8 cellular contexts compared by ENCODE assay signal in genomic region chr15:64989331-64990167, GRCh38. TPM values are rescaled to one million over a fixed set of nuclear protein-coding genes. Genes with fewer than 3 reads are reported as not detected.
DNase-seq lines count a peak whose midpoint lies in the region; ATAC-seq and TF ChIP-seq lines count a peak whose summit lies in the region.

A gene with protein sequence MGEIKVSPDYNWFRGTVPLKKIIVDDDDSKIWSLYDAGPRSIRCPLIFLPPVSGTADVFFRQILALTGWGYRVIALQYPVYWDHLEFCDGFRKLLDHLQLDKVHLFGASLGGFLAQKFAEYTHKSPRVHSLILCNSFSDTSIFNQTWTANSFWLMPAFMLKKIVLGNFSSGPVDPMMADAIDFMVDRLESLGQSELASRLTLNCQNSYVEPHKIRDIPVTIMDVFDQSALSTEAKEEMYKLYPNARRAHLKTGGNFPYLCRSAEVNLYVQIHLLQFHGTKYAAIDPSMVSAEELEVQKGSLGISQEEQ (minus strand): TSS chr15:64989914. CDS start chr15:64983569, 6,345 bp downstream.

- H3K9me3 ChIP-seq in lung (ENCODE audit: control insufficient read depth in 2 of 2, insufficient read depth in 1 of 2, low read length in 1 of 2), result no peaks in the 10 kb centered on the region

- peak within 1 kb of the TSS; percentile 91 to 98 for H3K27ac ChIP-seq in lung (ENCODE audit: low read depth in 1 of 2, low read length in 1 of 2)

- ATAC-seq in lung (ENCODE audit: insufficient read depth, low FRiP score), result peak; percentile 96

- TF ChIP-seq CTCF in GM20000 (IDR thresholded peaks at IDR 0.05; ENCODE audit: extremely low read depth, missing control alignments) (no peak), lung (IDR thresholded peaks at IDR 0.05; ENCODE audit: control extremely low read depth, extremely low read depth) (no peak)

- 1% methylated on average over 64 to 78 of the region's 78 CpGs for WGBS in lung, 2 donors

- no peaks in the 10 kb centered on the region for H3K27me3 ChIP-seq in lung (ENCODE audit: control insufficient read depth, insufficient read depth)

- peak within 1 kb of the TSS; percentile 91 for H3K4me3 ChIP-seq in lung

- peaks cover 0 to 5% of the 10 kb centered on the region in 2 donors for H3K4me1 ChIP-seq in lung (ENCODE audit: control insufficient read depth in 2 of 2, insufficient read depth in 2 of 2, low read length in 2 of 2)

- H3K36me3 ChIP-seq in lung (ENCODE audit: control insufficient read depth in 2 of 2, insufficient read depth in 2 of 2, low read length in 2 of 2), result no peaks in the 10 kb centered on the region

- DNase-seq in CMK (ENCODE audit: low read depth), result peak; percentile 76
- DNase-seq in GM20000 (ENCODE audit: low spot score), result peak; percentile 97
- peak; percentile 61 for DNase-seq in HS-5 (ENCODE audit: low read depth)
- peak; percentile 18 for DNase-seq in NK-92 (lab: John Stamatoyannopoulos, UW; ENCODE audit: unreplicated experiment)
- DNase-seq in activated CD8-positive, alpha-beta memory T cell treated with anti-CD3 and anti-CD28 coated beads for 1 hour (ENCODE audit: extremely low read depth in 1 of 2, low read depth in 1 of 2), result peak; percentile 61 to 87
- DNase-seq in effector CD4-positive, alpha-beta T cell, result peak; percentile 87
- peak; percentile 94 for DNase-seq in lung (ENCODE audit: low spot score)
- DNase-seq in stimulated activated CD4-positive, alpha-beta T cell treated with anti-CD3 and anti-CD28 coated beads, TNF-alpha, amount 100 ng/mL, for 24 hours (ENCODE audit: low read depth in 3 of 3), result peak; percentile 82 to 89 (median 84)

RNA-seq across cellular contexts. Expression of the gene that starts here (rescaled TPM):
- total RNA-seq in lung, result 100 to 1,000 TPM in 1 of 2 donors, 10 to 100 TPM in 1; 79.2 to 115 TPM
- polyA plus RNA-seq in lung, result 10 to 100 TPM; 88.2 to 98.2 TPM

Comparison
In these comparisons a context has a peak if more than half of its experiments do, and no peak if none do; other contexts are left out.
1. Peak in every context shown above with its lines: DNase-seq, ATAC-seq, H3K4me3 ChIP-seq and H3K27ac ChIP-seq.
2. DNase-seq: peak in every context shown above with its lines; median percentile 97 in GM20000; 94 in lung; 87 in effector CD4-positive, alpha-beta T cell; 84 in stimulated activated CD4-positive, alpha-beta T cell treated with anti-CD3 and anti-CD28 coated beads, TNF-alpha, amount 100 ng/mL, for 24 hours; 76 in CMK; 74 in activated CD8-positive, alpha-beta memory T cell treated with anti-CD3 and anti-CD28 coated beads for 1 hour; 61 in HS-5; 18 in NK-92.